In genomic region chr15:41557673-41558399, GRCh38 we compare ENCODE assay signal across 8 cellular contexts. TPM values are rescaled to one million over a fixed set of nuclear protein-coding genes. Genes with fewer than 3 reads are reported as not detected.
DNase-seq lines count a peak whose midpoint lies in the region; ATAC-seq, FAIRE-seq and TF ChIP-seq lines count a peak whose summit lies in the region.

No MANE protein-coding gene starts in this region.

- peak overlapping the region; percentile 84 for H3K4me3 ChIP-seq in HUES48 (ENCODE audit: low read depth, low read length)
- peak overlapping the region; percentile 31 to 72 (median 48) for H3K4me3 ChIP-seq in fibroblast of lung (replicated peaks in 1 of 4; ENCODE audit: control extremely low read depth in 1 of 4, insufficient read depth in 1 of 4, low read depth in 3 of 4, low read length in 4 of 4)

- H3K4me1 ChIP-seq in HUES48 (ENCODE audit: control insufficient read depth, insufficient read depth, low read length): peaks cover 42% of the 10 kb centered on the region
- peaks cover 6% of the 10 kb centered on the region for H3K4me1 ChIP-seq in fibroblast of lung (ENCODE audit: control insufficient read depth, extremely low read depth, insufficient read depth, low read length)

- H3K27ac ChIP-seq in HUES48 (ENCODE audit: low read depth, low read length) (peak overlapping the region; percentile 80), fibroblast of lung (ENCODE audit: insufficient read depth, low read length) (no peak overlapping the region)

- peaks cover 19% of the 10 kb centered on the region for H3K4me1 Mint-ChIP-seq in activated T-helper 1 cell treated with anti-CD3 and anti-CD28 coated beads, Interleukin-12 subunit alpha, Interleukin-12 subunit beta, Interleukin-2, Interleukin-4 antibody, amounts not matched to agents 30 ng/mL and 10 ng/mL and 1 ng/mL, durations not matched to agents 14 hours and 24 hours and 36 hours (ENCODE audit: low read depth)
- peaks cover 53% of the 10 kb centered on the region for H3K4me1 Mint-ChIP-seq in nephron progenitor cell

- H3K27ac Mint-ChIP-seq in activated T-helper 1 cell treated with anti-CD3 and anti-CD28 coated beads, Interleukin-12 subunit alpha, Interleukin-12 subunit beta, Interleukin-2, Interleukin-4 antibody, amounts not matched to agents 30 ng/mL and 10 ng/mL and 1 ng/mL, durations not matched to agents 14 hours and 24 hours and 36 hours: peak overlapping the region; percentile 89
- no peak overlapping the region for H3K27ac Mint-ChIP-seq in nephron progenitor cell

- no peak for ATAC-seq in GM18870 (IDR thresholded peaks at IDR 0.05; ENCODE audit: unreplicated experiment)

- H3K9ac ChIP-seq in HUES48 (ENCODE audit: low read depth, low read length) (peak overlapping the region; percentile 31), fibroblast of lung (ENCODE audit: insufficient read depth, low read length) (no peak overlapping the region)

- peak overlapping the region; percentile 92 for H3K4me3 Mint-ChIP-seq in activated T-helper 1 cell treated with anti-CD3 and anti-CD28 coated beads, Interleukin-12 subunit alpha, Interleukin-12 subunit beta, Interleukin-2, Interleukin-4 antibody, amounts not matched to agents 30 ng/mL and 10 ng/mL and 1 ng/mL, durations not matched to agents 14 hours and 24 hours and 36 hours
- peak overlapping the region; percentile 88 for H3K4me3 Mint-ChIP-seq in nephron progenitor cell

- H3K79me2 ChIP-seq in fibroblast of lung (ENCODE audit: control insufficient read depth, insufficient read depth, low read length): no peaks in the 10 kb centered on the region

- TF ChIP-seq CTCF in GM10266 (IDR thresholded peaks at IDR 0.05; ENCODE audit: control insufficient read depth, insufficient read depth, low read depth, missing control alignments) (peak; percentile 85), fibroblast of lung (conservative IDR thresholded peaks at IDR 0.05 in 1 of 2, IDR thresholded peaks at IDR 0.05 in 1 of 2; ENCODE audit: low read depth in 1 of 2, low read length in 2 of 2) (peak; percentile 83 to 87), nephron progenitor cell (IDR thresholded peaks at IDR 0.05) (peak; percentile 86)

- peak overlapping the region; percentile 47 for H2AFZ ChIP-seq in fibroblast of lung (ENCODE audit: low read length)

- intact Hi-C loops in activated T-helper 1 cell treated with anti-CD3 and anti-CD28 coated beads, Interleukin-12 subunit alpha, Interleukin-12 subunit beta, Interleukin-2, Interleukin-4 antibody, amounts not matched to agents 30 ng/mL and 10 ng/mL and 1 ng/mL, durations not matched to agents 14 hours and 24 hours and 36 hours (cut with micrococcal nuclease): loop anchor here (1.0 to 5.0 kb wide), 7 partner anchors 14 to 253 kb away; partner anchors contain the start of genes ITPKA, MAPKBP1, MGA and RPAP1

- H3K27me3 ChIP-seq in HUES48 (ENCODE audit: control insufficient read depth, insufficient read depth, low read length) (no peaks in the 10 kb centered on the region), fibroblast of lung (ENCODE audit: control insufficient read depth, insufficient read depth, low read length) (no peaks in the 10 kb centered on the region)

- no peaks in the 10 kb centered on the region for H3K9me3 Mint-ChIP-seq in activated T-helper 1 cell treated with anti-CD3 and anti-CD28 coated beads, Interleukin-12 subunit alpha, Interleukin-12 subunit beta, Interleukin-2, Interleukin-4 antibody, amounts not matched to agents 30 ng/mL and 10 ng/mL and 1 ng/mL, durations not matched to agents 14 hours and 24 hours and 36 hours
- H3K9me3 Mint-ChIP-seq in nephron progenitor cell: no peaks in the 10 kb centered on the region

- H4K20me1 ChIP-seq in fibroblast of lung (ENCODE audit: control insufficient read depth, extremely low read depth, insufficient read depth, low read length): no peaks in the 10 kb centered on the region

- H3K27me3 Mint-ChIP-seq in activated T-helper 1 cell treated with anti-CD3 and anti-CD28 coated beads, Interleukin-12 subunit alpha, Interleukin-12 subunit beta, Interleukin-2, Interleukin-4 antibody, amounts not matched to agents 30 ng/mL and 10 ng/mL and 1 ng/mL, durations not matched to agents 14 hours and 24 hours and 36 hours (ENCODE audit: insufficient read depth): peaks cover 46% of the 10 kb centered on the region
- H3K27me3 Mint-ChIP-seq in nephron progenitor cell (ENCODE audit: low read depth, poor library complexity): peaks cover 15% of the 10 kb centered on the region

- peak overlapping the region; percentile 81 for H3K4me2 ChIP-seq in fibroblast of lung (ENCODE audit: extremely low read depth, insufficient read depth, low read length)

- peaks cover 16% of the 10 kb centered on the region for H3K36me3 ChIP-seq in HUES48 (ENCODE audit: control insufficient read depth, insufficient read depth, low read length)
- H3K36me3 ChIP-seq in fibroblast of lung (ENCODE audit: control insufficient read depth, insufficient read depth, low read length): no peaks in the 10 kb centered on the region

- FAIRE-seq in RCC 7860 (lab: Jason Lieb, UNC): no peak

- H3K9me3 ChIP-seq in HUES48 (ENCODE audit: control insufficient read depth, insufficient read depth, low read length) (no peaks in the 10 kb centered on the region), fibroblast of lung (ENCODE audit: control insufficient read depth, insufficient read depth, low read depth, low read length) (no peaks in the 10 kb centered on the region)

- peak; percentile 84 for DNase-seq in GM10266 (ENCODE audit: extremely low spot score)
- peak; percentile 42 for DNase-seq in RCC 7860 (ENCODE audit: low spot score)
- DNase-seq in activated T-helper 1 cell treated with anti-CD3 and anti-CD28 coated beads, Interleukin-12 subunit alpha, Interleukin-12 subunit beta, Interleukin-2, Interleukin-4 antibody, amounts not matched to agents 30 ng/mL and 10 ng/mL and 1 ng/mL, durations not matched to agents 14 hours and 24 hours and 36 hours (ENCODE audit: low spot score): peak; percentile 43
- peak; percentile 58 to 78 for DNase-seq in fibroblast of lung (ENCODE audit: low read depth in 2 of 2)
- peak; percentile 74 for DNase-seq in nephron progenitor cell
- peak; percentile 50 to 88 (median 74) for DNase-seq in stimulated activated naive CD4-positive, alpha-beta T cell (lab: John Stamatoyannopoulos, UW)

- peaks cover 2% of the 10 kb centered on the region for H3K36me3 Mint-ChIP-seq in activated T-helper 1 cell treated with anti-CD3 and anti-CD28 coated beads, Interleukin-12 subunit alpha, Interleukin-12 subunit beta, Interleukin-2, Interleukin-4 antibody, amounts not matched to agents 30 ng/mL and 10 ng/mL and 1 ng/mL, durations not matched to agents 14 hours and 24 hours and 36 hours (ENCODE audit: low read depth)
- H3K36me3 Mint-ChIP-seq in nephron progenitor cell (ENCODE audit: low read depth): no peaks in the 10 kb centered on the region

RNA-seq across cellular contexts. Expression of gene TYRO3, which starts 1.2 kb away (rescaled TPM):
- 2.6 and 3.0 TPM in 2 replicates for total RNA-seq in activated T-helper 1 cell treated with anti-CD3 and anti-CD28 coated beads, Interleukin-12 subunit alpha, Interleukin-12 subunit beta, Interleukin-2, Interleukin-4 antibody, amounts not matched to agents 30 ng/mL and 10 ng/mL and 1 ng/mL, durations not matched to agents 14 hours and 24 hours and 36 hours
- 9.8 and 14.9 TPM in 2 replicates for total RNA-seq in fibroblast of lung
- polyA plus RNA-seq in fibroblast of lung: 9.2 and 20.9 TPM in 2 replicates
- polyA plus RNA-seq in fibroblast of lung (2012): 11.9 and 29.4 TPM in 2 replicates
- polyA minus RNA-seq in fibroblast of lung (ENCODE audit: low replicate concordance): 23.6 and 112 TPM in 2 replicates

RNA-seq across cellular contexts. Expression of gene RPAP1, which starts 13.8 kb away (rescaled TPM):
- total RNA-seq in activated T-helper 1 cell treated with anti-CD3 and anti-CD28 coated beads, Interleukin-12 subunit alpha, Interleukin-12 subunit beta, Interleukin-2, Interleukin-4 antibody, amounts not matched to agents 30 ng/mL and 10 ng/mL and 1 ng/mL, durations not matched to agents 14 hours and 24 hours and 36 hours: 52.4 and 58.1 TPM in 2 replicates
- 14.4 and 18.0 TPM in 2 replicates for total RNA-seq in fibroblast of lung
- polyA plus RNA-seq in fibroblast of lung: 5.9 and 7.9 TPM in 2 replicates
- 15.4 and 19.6 TPM in 2 replicates for polyA plus RNA-seq in fibroblast of lung (2012)
- 47.6 and 69.9 TPM in 2 replicates for polyA minus RNA-seq in fibroblast of lung (ENCODE audit: low replicate concordance)

RNA-seq across cellular contexts. Expression of gene LTK, which starts 44.2 kb away (rescaled TPM):
- total RNA-seq in activated T-helper 1 cell treated with anti-CD3 and anti-CD28 coated beads, Interleukin-12 subunit alpha, Interleukin-12 subunit beta, Interleukin-2, Interleukin-4 antibody, amounts not matched to agents 30 ng/mL and 10 ng/mL and 1 ng/mL, durations not matched to agents 14 hours and 24 hours and 36 hours: 0.13 TPM in 1 of 2 replicates, not detected in the other
- under 0.01 and 0.99 TPM in 2 replicates for total RNA-seq in fibroblast of lung
- 0.14 and 0.19 TPM in 2 replicates for polyA plus RNA-seq in fibroblast of lung
- 0.48 and 0.71 TPM in 2 replicates for polyA plus RNA-seq in fibroblast of lung (2012)
- polyA minus RNA-seq in fibroblast of lung (ENCODE audit: low replicate concordance): 0.59 and 0.67 TPM in 2 replicates
